9 cellular contexts compared by ENCODE assay signal in genomic region chr3:24769918-24770317, GRCh38.
"Had no signal": no experiment of that assay in that cellular context is flagged by ENCODE, and none has a peak within 500 bp of the region (broad histone marks: within the 10 kb centered on the region; RNA-seq: fewer than 3 reads in every experiment).

No MANE protein-coding gene starts in this region.

- DNase-seq: GM23248, GOT3, H7, HFFc6, Kasumi-1, KG1 had no signal

- H3K36me3 ChIP-seq: HAP-1 had no signal

- ATAC-seq: HCT116 had no signal

- H3K27ac ChIP-seq: GM23248, HL-60 had no signal

- H2AFZ ChIP-seq: GM23248 had no signal

- H3K9me3 ChIP-seq: HAP-1 had no signal

- H3K4me3 ChIP-seq: GM23248, HAP-1 had no signal

- H3K9ac ChIP-seq: GM23248 had no signal
